In the genomic region with DNA sequence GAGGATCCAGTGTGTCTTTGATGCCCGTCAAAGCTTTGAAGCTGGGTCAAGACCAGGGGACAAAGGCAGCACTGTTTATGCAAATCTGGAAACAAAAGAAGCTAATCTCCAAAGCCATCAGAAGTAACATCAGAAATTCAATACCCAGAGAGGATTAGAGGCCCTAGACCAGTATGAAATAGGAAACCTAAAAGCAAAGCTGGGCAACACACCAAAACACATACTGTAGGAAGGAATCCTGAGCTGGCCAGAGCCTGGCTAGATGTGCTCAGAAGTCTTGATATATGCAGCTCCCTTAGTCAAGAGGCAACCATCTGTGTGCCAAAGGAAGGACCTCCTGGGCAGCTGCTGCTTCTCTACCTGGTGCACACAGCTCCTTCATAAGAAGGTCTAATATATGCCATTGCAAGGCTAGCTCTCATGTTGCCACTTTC, we compare ENCODE assay signal across 11 cellular contexts. TPM values are rescaled to one million over a fixed set of nuclear protein-coding genes. Genes with fewer than 3 reads are reported as not detected.
DNase-seq lines count a peak whose midpoint lies in the region; FAIRE-seq and TF ChIP-seq lines count a peak whose summit lies in the region.
"Had no signal": no experiment of that assay in that cellular context is flagged by ENCODE, and none has a peak within 500 bp of the region (broad histone marks: within the 10 kb centered on the region; RNA-seq: fewer than 3 reads in every experiment).

No MANE protein-coding gene starts in this region.

- POLR2A ChIA-PET in A673 (lab: Charles Lee; ENCODE audit: low non-redundant PET) = interaction anchor here (0.5 to 0.9 kb wide), 2 partner anchors 11 to 81 kb away, joined by 3 to 14 read pairs; no protein-coding TSS in a partner anchor
- POLR2A ChIA-PET in activated CD4-positive, alpha-beta memory T cell treated with anti-CD3 and anti-CD28 coated beads, Interleukin-2, amount 10 ng/mL, durations not matched to agents 7 days and 5 days (lab: Charles Lee) = no interaction called here

- H3K4me1 ChIP-seq in A673 (ENCODE audit: insufficient read depth, low read length, poor library complexity, severe bottlenecking) (peaks cover 98% of the 10 kb centered on the region), iPS-20b (ENCODE audit: insufficient read depth, low read length) (peaks cover 22% of the 10 kb centered on the region)

- no peaks in the 10 kb centered on the region for H3K9me3 Mint-ChIP-seq in activated CD4-positive, alpha-beta memory T cell treated with anti-CD3 and anti-CD28 coated beads, Interleukin-2, amount 10 ng/mL, durations not matched to agents 7 days and 5 days
- H3K9me3 Mint-ChIP-seq: CD4-positive, CD25-positive, alpha-beta regulatory T cell had no signal

- H3K9me3 ChIP-seq in A673 (ENCODE audit: low read depth, low read length, poor library complexity, severe bottlenecking) (no peaks in the 10 kb centered on the region), iPS-20b (ENCODE audit: insufficient read depth, low read depth, low read length) (no peaks in the 10 kb centered on the region)

- DNase-seq in A673 (ENCODE audit: low spot score) (peak; percentile 88), HFF-Myc (ENCODE audit: extremely low read depth, low read depth) (peak; percentile 82), SW480 (ENCODE audit: low spot score) (peak; percentile 66), GM19239 (ENCODE audit: insufficient read length, low spot score) (no peak), SHP77 treated with DMSO at 0.1 percent for 48 hours (lab: John Stamatoyannopoulos, UW) (no peak)
- DNase-seq in activated CD4-positive, alpha-beta memory T cell treated with anti-CD3 and anti-CD28 coated beads, Interleukin-2, amount 10 ng/mL, durations not matched to agents 7 days and 5 days = no peak
- DNase-seq in stimulated activated CD4-positive, alpha-beta T cell treated with anti-CD3 and anti-CD28 coated beads, Interleukin-2, amount 100 ng/mL, for 24 hours = no peak
- DNase-seq: CD4-positive, CD25-positive, alpha-beta regulatory T cell; NCI-H2081 treated with DMSO at 0.1 percent for 48 hours; stimulated activated CD4-positive, alpha-beta T cell treated with anti-CD3 and anti-CD28 coated beads, Interleukin-1b, Interleukin-23, amount 100 ng/mL, for 48 hours had no signal

- H3K27me3 Mint-ChIP-seq in activated CD4-positive, alpha-beta memory T cell treated with anti-CD3 and anti-CD28 coated beads, Interleukin-2, amount 10 ng/mL, durations not matched to agents 7 days and 5 days = peaks cover 14% of the 10 kb centered on the region

- intact Hi-C loops in A673 (cut with micrococcal nuclease; ENCODE audit: unreplicated experiment) = no loop called here

- H3K4me1 Mint-ChIP-seq in activated CD4-positive, alpha-beta memory T cell treated with anti-CD3 and anti-CD28 coated beads, Interleukin-2, amount 10 ng/mL, durations not matched to agents 7 days and 5 days = no peaks in the 10 kb centered on the region
- H3K4me1 Mint-ChIP-seq: CD4-positive, CD25-positive, alpha-beta regulatory T cell had no signal

- H3K36me3 Mint-ChIP-seq in activated CD4-positive, alpha-beta memory T cell treated with anti-CD3 and anti-CD28 coated beads, Interleukin-2, amount 10 ng/mL, durations not matched to agents 7 days and 5 days (ENCODE audit: low read depth) = no peaks in the 10 kb centered on the region
- H3K36me3 Mint-ChIP-seq: CD4-positive, CD25-positive, alpha-beta regulatory T cell had no signal

- no peak for FAIRE-seq in GM19239 (lab: Jason Lieb, UNC)

- no peaks in the 10 kb centered on the region for H3K27me3 ChIP-seq in A673 (replicated peaks; ENCODE audit: insufficient read depth, low read depth, low read length, poor library complexity)
- H3K27me3 ChIP-seq in iPS-20b (ENCODE audit: insufficient read depth, low read length) = peaks cover 26% of the 10 kb centered on the region

- CTCF ChIA-PET in A673 (lab: Charles Lee) = interaction anchor here (0.5 kb wide), 1 partner anchor 47 kb away, joined by 3 read pairs; no protein-coding TSS in a partner anchor
- CTCF ChIA-PET in activated CD4-positive, alpha-beta memory T cell treated with anti-CD3 and anti-CD28 coated beads, Interleukin-2, amount 10 ng/mL, durations not matched to agents 7 days and 5 days (lab: Charles Lee) = no interaction called here

- no peak overlapping the region for H3K4me3 Mint-ChIP-seq in activated CD4-positive, alpha-beta memory T cell treated with anti-CD3 and anti-CD28 coated beads, Interleukin-2, amount 10 ng/mL, durations not matched to agents 7 days and 5 days
- H3K4me3 Mint-ChIP-seq: CD4-positive, CD25-positive, alpha-beta regulatory T cell had no signal

- no TSS peak for BruUV-seq in A673 (replicated peaks; lab: Mats Ljungman, UMichigan)

- no peak for TF ChIP-seq CTCF in A673 (conservative IDR thresholded peaks at IDR 0.05; ENCODE audit: low read depth, low read length)
- no peak for TF ChIP-seq CTCF in HFF-Myc (IDR thresholded peaks at IDR 0.05; ENCODE audit: low read depth, low read length, missing control alignments)

- H3K4me3 ChIP-seq in A673 (ENCODE audit: low read depth, low read length, poor library complexity, severe bottlenecking) (no peak overlapping the region), HFF-Myc (replicated peaks; ENCODE audit: low read depth, low read length) (no peak overlapping the region), iPS-20b (ENCODE audit: low read length) (peak overlapping the region; percentile 19; the same call in 1 of the 2 replicates)

- H3K36me3 ChIP-seq in A673 (ENCODE audit: insufficient read depth, low read length, poor library complexity, severe bottlenecking) = no peaks in the 10 kb centered on the region
- H3K36me3 ChIP-seq in iPS-20b (ENCODE audit: insufficient read depth, low read depth, low read length) = no peaks in the 10 kb centered on the region

- no peak overlapping the region for H3K9ac ChIP-seq in iPS-20b (ENCODE audit: low read depth, low read length)

- H3K27ac ChIP-seq in A673 (ENCODE audit: low read depth, low read length, poor library complexity, severe bottlenecking) = peak overlapping the region; percentile 81
- no peak overlapping the region for H3K27ac ChIP-seq in iPS-20b (ENCODE audit: low read length)

- no peak overlapping the region for H3K27ac Mint-ChIP-seq in activated CD4-positive, alpha-beta memory T cell treated with anti-CD3 and anti-CD28 coated beads, Interleukin-2, amount 10 ng/mL, durations not matched to agents 7 days and 5 days
- H3K27ac Mint-ChIP-seq: CD4-positive, CD25-positive, alpha-beta regulatory T cell had no signal

RNA-seq across cellular contexts. Expression of gene COLGALT2, which starts 12.3 kb away (rescaled TPM):
- 15.4 and 17.2 TPM in 2 replicates for total RNA-seq in A673 (2021)
- total RNA-seq in activated CD4-positive, alpha-beta memory T cell treated with anti-CD3 and anti-CD28 coated beads, Interleukin-2, amount 10 ng/mL, durations not matched to agents 7 days and 5 days = 1 to 10 TPM; 2.6 to 2.9 TPM

RNA-seq across cellular contexts. Expression of gene TSEN15, which starts 26.3 kb away (rescaled TPM):
- 57.0 and 70.7 TPM in 2 replicates for total RNA-seq in A673 (2021)
- 10 to 100 TPM; 52.6 to 53.7 TPM for total RNA-seq in activated CD4-positive, alpha-beta memory T cell treated with anti-CD3 and anti-CD28 coated beads, Interleukin-2, amount 10 ng/mL, durations not matched to agents 7 days and 5 days

Comparison
In these comparisons a context has a peak if more than half of its experiments do, and no peak if none do; other contexts are left out.
1. DNase-seq: peak in A673 (single experiment), HFF-Myc (single experiment) and SW480 (single experiment); none in activated CD4-positive, alpha-beta memory T cell treated with anti-CD3 and anti-CD28 coated beads, Interleukin-2, amount 10 ng/mL, durations not matched to agents 7 days and 5 days (single experiment), GM19239 (single experiment), stimulated activated CD4-positive, alpha-beta T cell treated with anti-CD3 and anti-CD28 coated beads, Interleukin-2, amount 100 ng/mL, for 24 hours (0 of 2) and SHP77 treated with DMSO at 0.1 percent for 48 hours (single experiment).